In genomic region chr14:104680056-104680805, GRCh38 we compare ENCODE assay signal across 10 cellular contexts. TPM values are rescaled to one million over a fixed set of nuclear protein-coding genes. Genes with fewer than 3 reads are reported as not detected.
DNase-seq lines count a peak whose midpoint lies in the region; ATAC-seq, FAIRE-seq and TF ChIP-seq lines count a peak whose summit lies in the region.
"Had no signal": no experiment of that assay in that cellular context is flagged by ENCODE, and none has a peak within 500 bp of the region (broad histone marks: within the 10 kb centered on the region; RNA-seq: fewer than 3 reads in every experiment).

No MANE protein-coding gene starts in this region.

- H4K20me1 ChIP-seq in HCT116 (ENCODE audit: insufficient read depth) = no peaks in the 10 kb centered on the region

- peak; percentile 40 for TF ChIP-seq POLR2A in HCT116 (IDR thresholded peaks at IDR 0.05; ENCODE audit: borderline replicate concordance, extremely low read depth, insufficient read depth, insufficient read length)

- intact Hi-C loops in HCT116 (cut with micrococcal nuclease) = no loop called here
- intact Hi-C loops in left cardiac atrium (cut with DNase I) = no loop called here

- TF ChIP-seq CTCF in HCT116 (IDR thresholded peaks at IDR 0.05 in 2 of 3, conservative IDR thresholded peaks at IDR 0.05 in 1 of 3; ENCODE audit: borderline replicate concordance in 1 of 3, insufficient read depth in 1 of 3, low read depth in 2 of 3, low read length in 2 of 3) (no peak), WI38 (IDR thresholded peaks at IDR 0.05; ENCODE audit: low read depth, low read length) (no peak)

- RAD21 ChIA-PET in HCT116 (lab: Charles Lee; ENCODE audit: low non-redundant PET in 1 of 2, low total read pairs in 2 of 2, uncharacterized antibody in 2 of 2, unreplicated experiment in 2 of 2) = interaction anchor here (0.8 to 1.3 kb wide), 3 partner anchors 14 kb away, joined by 5 to 6 read pairs (median 5); no protein-coding TSS in a partner anchor

- H3K4me3 ChIP-seq in HCT116 (replicated peaks in 1 of 2; ENCODE audit: low read depth in 1 of 2, low read length in 2 of 2) (peak overlapping the region; percentile 48 to 56), WI38 (ENCODE audit: low read depth, low read length) (peak overlapping the region; percentile 26), skin epidermis (no peak overlapping the region)

- H3K9me3 ChIP-seq in HCT116 (ENCODE audit: control insufficient read depth in 1 of 2, insufficient read depth in 1 of 2, low read depth in 1 of 2, low read length in 2 of 2) = no peaks in the 10 kb centered on the region

- peak overlapping the region; percentile 89 for H3K9ac ChIP-seq in HCT116 (ENCODE audit: low read length)
- H3K9ac ChIP-seq: KMS-11, parathyroid adenoma had no signal

- no peaks in the 10 kb centered on the region for H3K79me2 ChIP-seq in HCT116 (ENCODE audit: insufficient read depth, low read length)
- H3K79me2 ChIP-seq: parathyroid adenoma had no signal

- CTCF ChIA-PET in HCT116 (lab: Charles Lee) = interaction anchor here (1.0 to 2.4 kb wide), 2 partner anchors 15 to 45 kb away, joined by 4 to 20 read pairs; partner anchors contain the start of gene ADSS1

- H3K27me3 ChIP-seq in HCT116 (ENCODE audit: insufficient read depth, low read length) = no peaks in the 10 kb centered on the region

- no peak for FAIRE-seq in frontal cortex (lab: Jason Lieb, UNC)

- H3K4me2 ChIP-seq in HCT116 (ENCODE audit: low read length) = peak overlapping the region; percentile 89
- H3K4me2 ChIP-seq: KMS-11 had no signal

- peaks cover 61 to 78% of the 10 kb centered on the region in 2 experiments for H3K4me1 ChIP-seq in HCT116 (ENCODE audit: control insufficient read depth in 1 of 2, insufficient read depth in 2 of 2, low read length in 2 of 2)

- POLR2A ChIA-PET in HCT116 (lab: Charles Lee) = interaction anchor here (1.3 to 3.6 kb wide), 2 partner anchors 11 to 14 kb away, joined by 6 to 21 read pairs; no protein-coding TSS in a partner anchor

- DNase-seq in HCT116 (ENCODE audit: low read depth, low spot score) (no peak), left cardiac atrium (peak; percentile 71), NCI-H446 treated with DMSO at 0.1 percent for 48 hours (lab: John Stamatoyannopoulos, UW) (no peak), frontal cortex (ENCODE audit: low spot score in 2 of 2) (no peak), NCI-H1694 (lab: John Stamatoyannopoulos, UW) (no peak)

- H2AFZ ChIP-seq in HCT116 (ENCODE audit: low read depth, low read length, poor library complexity, severe bottlenecking) = no peak overlapping the region
- H2AFZ ChIP-seq: parathyroid adenoma had no signal

- H3K27ac ChIP-seq in HCT116 (ENCODE audit: low read depth, low read length) (peak overlapping the region; percentile 98), skin epidermis (peak overlapping the region in 20 of 21 experiments; percentile 40 to 91 (median 84))
- H3K27ac ChIP-seq: KMS-11 had no signal

- BruUV-seq in HCT116 (replicated peaks; lab: Mats Ljungman, UMichigan) = TSS peak; percentile 12

- ATAC-seq in HCT116 (peak; percentile 64), left cardiac atrium (peak in 1 of 2 donors; percentile 69), HG03469 (IDR thresholded peaks at IDR 0.05; ENCODE audit: unreplicated experiment) (no peak)

- no peak for TF ChIP-seq RAD21 in HCT116 (IDR thresholded peaks at IDR 0.05; ENCODE audit: low read depth)

- H3K36me3 ChIP-seq in HCT116 (ENCODE audit: control insufficient read depth in 1 of 2, insufficient read depth in 2 of 2, low read length in 2 of 2) = no peaks in the 10 kb centered on the region

- H3K9me2 ChIP-seq in HCT116 (ENCODE audit: insufficient read depth) = no peaks in the 10 kb centered on the region

TF ChIP-seq in HCT116, 20 proteins besides CTCF, POLR2A, EP300 and RAD21:
- TF ChIP-seq ELF1 (IDR thresholded peaks at IDR 0.05; ENCODE audit: borderline replicate concordance, low read depth) (no peak), SIN3A (IDR thresholded peaks at IDR 0.05; ENCODE audit: low read depth) (no peak), REST (IDR thresholded peaks at IDR 0.05; ENCODE audit: low read depth) (no peak), CEBPB (IDR thresholded peaks at IDR 0.05; ENCODE audit: low read depth) (no peak), ZNF274 (IDR thresholded peaks at IDR 0.05; ENCODE audit: low read depth, low read length) (no peak), EZH2 (IDR thresholded peaks at IDR 0.05) (no peak), POLR2AphosphoS5 (IDR thresholded peaks at IDR 0.05; ENCODE audit: low read depth, low read length) (no peak; the same call in 1 of the 2 replicates), YY1 (IDR thresholded peaks at IDR 0.05; ENCODE audit: extremely low read depth, insufficient replicate concordance, low read depth, low read length) (no peak), TCF7L2 (IDR thresholded peaks at IDR 0.05; ENCODE audit: borderline replicate concordance, extremely low read depth, insufficient read depth, insufficient read length) (no peak), EGR1 (IDR thresholded peaks at IDR 0.05; ENCODE audit: low read depth) (no peak), SRF (IDR thresholded peaks at IDR 0.05; ENCODE audit: low read depth) (no peak), EZH2phosphoT487 (IDR thresholded peaks at IDR 0.05; ENCODE audit: borderline replicate concordance) (no peak), FOSL1 (IDR thresholded peaks at IDR 0.05; ENCODE audit: low read depth) (no peak)
- TF ChIP-seq, protein P1, sequence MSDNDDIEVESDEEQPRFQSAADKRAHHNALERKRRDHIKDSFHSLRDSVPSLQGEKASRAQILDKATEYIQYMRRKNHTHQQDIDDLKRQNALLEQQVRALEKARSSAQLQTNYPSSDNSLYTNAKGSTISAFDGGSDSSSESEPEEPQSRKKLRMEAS (IDR thresholded peaks at IDR 0.05) = no peak
- TF ChIP-seq, protein P2, sequence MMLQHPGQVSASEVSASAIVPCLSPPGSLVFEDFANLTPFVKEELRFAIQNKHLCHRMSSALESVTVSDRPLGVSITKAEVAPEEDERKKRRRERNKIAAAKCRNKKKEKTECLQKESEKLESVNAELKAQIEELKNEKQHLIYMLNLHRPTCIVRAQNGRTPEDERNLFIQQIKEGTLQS (IDR thresholded peaks at IDR 0.05) = no peak
- TF ChIP-seq, protein P3, sequence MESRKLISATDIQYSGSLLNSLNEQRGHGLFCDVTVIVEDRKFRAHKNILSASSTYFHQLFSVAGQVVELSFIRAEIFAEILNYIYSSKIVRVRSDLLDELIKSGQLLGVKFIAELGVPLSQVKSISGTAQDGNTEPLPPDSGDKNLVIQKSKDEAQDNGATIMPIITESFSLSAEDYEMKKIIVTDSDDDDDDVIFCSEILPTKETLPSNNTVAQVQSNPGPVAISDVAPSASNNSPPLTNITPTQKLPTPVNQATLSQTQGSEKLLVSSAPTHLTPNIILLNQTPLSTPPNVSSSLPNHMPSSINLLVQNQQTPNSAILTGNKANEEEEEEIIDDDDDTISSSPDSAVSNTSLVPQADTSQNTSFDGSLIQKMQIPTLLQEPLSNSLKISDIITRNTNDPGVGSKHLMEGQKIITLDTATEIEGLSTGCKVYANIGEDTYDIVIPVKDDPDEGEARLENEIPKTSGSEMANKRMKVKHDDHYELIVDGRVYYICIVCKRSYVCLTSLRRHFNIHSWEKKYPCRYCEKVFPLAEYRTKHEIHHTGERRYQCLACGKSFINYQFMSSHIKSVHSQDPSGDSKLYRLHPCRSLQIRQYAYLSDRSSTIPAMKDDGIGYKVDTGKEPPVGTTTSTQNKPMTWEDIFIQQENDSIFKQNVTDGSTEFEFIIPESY (IDR thresholded peaks at IDR 0.05; ENCODE audit: extremely low read depth, insufficient replicate concordance, low read length) = no peak

RNA-seq across cellular contexts. Expression of gene INF2, which starts 9.2 kb away (rescaled TPM):
- total RNA-seq in HCT116 (2021; ENCODE audit: unreplicated experiment) (95.8 TPM), left cardiac atrium (10 to 100 TPM; 44.4 to 44.7 TPM), frontal cortex (5.3 TPM)
- polyA plus RNA-seq in HCT116 (2012) = 43.9 and 46.6 TPM in 2 replicates

RNA-seq across cellular contexts. Expression of gene ADSS1, which starts 43.8 kb away (rescaled TPM):
- total RNA-seq in HCT116 (2021; ENCODE audit: unreplicated experiment) = 9.9 TPM
- 12.5 and 15.4 TPM in 2 replicates for polyA plus RNA-seq in HCT116 (2012)
- total RNA-seq in left cardiac atrium = 100 to 1,000 TPM in 1 of 2 donors, 10 to 100 TPM in 1; 86.2 to 102 TPM
- total RNA-seq in frontal cortex = 1.6 TPM

Comparison
In these comparisons a context has a peak if more than half of its experiments do, and no peak if none do; other contexts are left out.
1. H3K4me3 ChIP-seq: peak in HCT116 (2 of 2) and WI38 (single experiment); none in skin epidermis (0 of 7).